ENCODE assay signal across 10 cellular contexts in genomic region chr1:203643213-203644045, GRCh38. TPM values are rescaled to one million over a fixed set of nuclear protein-coding genes. Genes with fewer than 3 reads are reported as not detected.
A peak's percentile ranks its signal among the peaks of the same experiment; 100 is the strongest.
DNase-seq lines count a peak whose midpoint lies in the region; ATAC-seq and TF ChIP-seq lines count a peak whose summit lies in the region.
"Had no signal": no experiment of that assay in that cellular context is flagged by ENCODE, and none has a peak within 500 bp of the region (broad histone marks: within the 10 kb centered on the region; RNA-seq: fewer than 3 reads in every experiment).

No MANE protein-coding gene starts in this region.

- peaks cover 86 to 91% of the 10 kb centered on the region in 2 donors for H3K4me1 Mint-ChIP-seq in immature natural killer cell

- no peak for TF ChIP-seq POLR2A in stomach (IDR thresholded peaks at IDR 0.05)

- no peak for TF ChIP-seq EP300 in stomach (IDR thresholded peaks at IDR 0.05)

- H3K36me3 ChIP-seq in ascending aorta (no peaks in the 10 kb centered on the region), stomach (peaks cover 0 to 7% (median 2%) of the 10 kb centered on the region in 4 donors)

- no peaks in the 10 kb centered on the region for H3K9me3 ChIP-seq in ascending aorta
- H3K9me3 ChIP-seq in stomach = no peaks in the 10 kb centered on the region

- H3K27ac ChIP-seq in ascending aorta (peak overlapping the region; percentile 84 to 86), stomach (peak overlapping the region in 4 of 5 donors; percentile 52 to 82 (median 75))

- no peak for TF ChIP-seq CTCF in ascending aorta (IDR thresholded peaks at IDR 0.05)
- no peak for TF ChIP-seq CTCF in stomach (IDR thresholded peaks at IDR 0.05)

- DNase-seq in LHCN-M2 (ENCODE audit: low read depth) (peak; percentile 32), ascending aorta (ENCODE audit: low spot score in 2 of 2) (no peak), immature natural killer cell (no peak), stomach (no peak), A172 (ENCODE audit: low spot score) (no peak), NCI-H2196 (lab: John Stamatoyannopoulos, UW; ENCODE audit: unreplicated experiment) (no peak), COR-L47 (lab: John Stamatoyannopoulos, UW) (no peak)
- DNase-seq: activated CD4-positive, alpha-beta T cell treated with anti-CD3 and anti-CD28 coated beads for 36 hours; stimulated activated naive CD8-positive, alpha-beta T cell treated with anti-CD3 and anti-CD28 coated beads, Interleukin-15, Interleukin-2, amounts not matched to agents 100 U/mL and 50 U/mL, for 24 hours had no signal

- no peak overlapping the region for H3K4me3 Mint-ChIP-seq in immature natural killer cell
- H3K4me3 Mint-ChIP-seq: activated CD4-positive, alpha-beta T cell treated with anti-CD3 and anti-CD28 coated beads for 36 hours had no signal

- ATAC-seq in GM21515 (IDR thresholded peaks at IDR 0.05; ENCODE audit: unreplicated experiment) = no peak
- ATAC-seq: activated CD4-positive, alpha-beta T cell treated with anti-CD3 and anti-CD28 coated beads for 36 hours; stimulated activated naive CD8-positive, alpha-beta T cell treated with anti-CD3 and anti-CD28 coated beads, Interleukin-15, Interleukin-2, amounts not matched to agents 100 U/mL and 50 U/mL, for 24 hours had no signal

- no peaks in the 10 kb centered on the region for H3K27me3 ChIP-seq in ascending aorta
- no peaks in the 10 kb centered on the region for H3K27me3 ChIP-seq in stomach

- intact Hi-C loops in ascending aorta (cut with DNase I) = loop anchor here (2.0 kb wide), 1 partner anchor 25 kb away; no protein-coding TSS in a partner anchor
- intact Hi-C loops in stomach (cut with DNase I; ENCODE audit: low total_unique reads) = no loop called here

- H3K27me3 Mint-ChIP-seq in immature natural killer cell (ENCODE audit: low read depth in 3 of 3) = peaks cover 0 to 2% (median 0%) of the 10 kb centered on the region in 3 donors
- H3K27me3 Mint-ChIP-seq: activated CD4-positive, alpha-beta T cell treated with anti-CD3 and anti-CD28 coated beads for 36 hours had no signal

- H3K4me1 ChIP-seq in ascending aorta (peaks cover 8 to 40% of the 10 kb centered on the region in 2 donors), stomach (peaks cover 20 to 70% (median 48%) of the 10 kb centered on the region in 4 donors)

- WGBS in stomach, 5 donors = 53 to 66% (median 61%) methylated on average over 10 of the region's 10 CpGs

- H3K9me3 Mint-ChIP-seq in immature natural killer cell = no peaks in the 10 kb centered on the region

- H3K27ac Mint-ChIP-seq in immature natural killer cell = peak overlapping the region; percentile 56 to 89 (median 80)

- H3K36me3 Mint-ChIP-seq in immature natural killer cell = peaks cover 0 to 20% (median 3%) of the 10 kb centered on the region in 3 donors

- no peak overlapping the region for H3K4me3 ChIP-seq in ascending aorta
- H3K4me3 ChIP-seq in stomach = no peak overlapping the region

RNA-seq across cellular contexts. Expression of gene ATP2B4, which starts 16.8 kb away (rescaled TPM):
- total RNA-seq in LHCN-M2 (2014; rRNA removed) = 24.8 and 25.8 TPM in 2 replicates
- 17.4 TPM for polyA plus RNA-seq in LHCN-M2 (2012)
- total RNA-seq in ascending aorta = 97.1 TPM
- polyA plus RNA-seq in immature natural killer cell = 10 to 100 TPM; 24.5 to 63.1 (median 36.8) TPM
- total RNA-seq in stomach = 100 to 1,000 TPM in 2 of 5 donors, 10 to 100 TPM in 3; 38.5 to 353 (median 78.2) TPM
- polyA plus RNA-seq in stomach = 10 to 100 TPM in 1 of 3 donors, 1 to 10 TPM in 2; 4.4 to 23.6 (median 4.8) TPM
- 41.9 and 44.6 TPM in 2 replicates for total RNA-seq in A172 (2014; rRNA removed; shearing (Covaris generic))
